27 cellular contexts compared by ENCODE assay signal in genomic region chr5:120985526-120985925, GRCh38.
"Had no signal": no experiment of that assay in that cellular context is flagged by ENCODE, and none has a peak within 500 bp of the region (broad histone marks: within the 10 kb centered on the region; RNA-seq: fewer than 3 reads in every experiment).

No MANE protein-coding gene starts in this region.

- H3K27me3 ChIP-seq: colonic mucosa, esophagus squamous epithelium, gastrocnemius medialis had no signal

- H3K27me3 Mint-ChIP-seq: dendritic cell treated with granulocyte-macrophage colony-stimulating factor and Interleukin-4, amounts not matched to agents 40 ng/mL and 50 ng/mL, for 4 days; effector memory CD8-positive, alpha-beta T cell; naive B cell had no signal

- H3K4me1 Mint-ChIP-seq: naive B cell had no signal

- H3K4me1 ChIP-seq: colonic mucosa, esophagus squamous epithelium, gastrocnemius medialis, heart right ventricle, left ventricle myocardium inferior, lower lobe of right lung had no signal

- ATAC-seq: effector memory CD8-positive, alpha-beta T cell; esophagus mucosa; gastrocnemius medialis; heart right ventricle; left cardiac atrium; lower lobe of right lung; mucosa of descending colon had no signal

- H3K36me3 Mint-ChIP-seq: mesothelial cell of epicardium, naive B cell had no signal

- H3K27ac Mint-ChIP-seq: dendritic cell treated with granulocyte-macrophage colony-stimulating factor and Interleukin-4, amounts not matched to agents 40 ng/mL and 50 ng/mL, for 4 days; effector memory CD8-positive, alpha-beta T cell; endodermal cell; mesothelial cell of epicardium; naive B cell had no signal

- H3K4me3 Mint-ChIP-seq: dendritic cell treated with granulocyte-macrophage colony-stimulating factor and Interleukin-4, amounts not matched to agents 40 ng/mL and 50 ng/mL, for 4 days; effector memory CD8-positive, alpha-beta T cell; endodermal cell; mesothelial cell of epicardium; naive B cell had no signal

- H3K9me3 Mint-ChIP-seq: dendritic cell treated with granulocyte-macrophage colony-stimulating factor and Interleukin-4, amounts not matched to agents 40 ng/mL and 50 ng/mL, for 4 days; endodermal cell; mesothelial cell of epicardium; naive B cell had no signal

- H3K36me3 ChIP-seq: colonic mucosa, esophagus squamous epithelium, gastrocnemius medialis, heart right ventricle, left ventricle myocardium inferior, lower lobe of right lung had no signal

- FAIRE-seq: endometrium, islet of Langerhans, keratinocyte had no signal

- H3K27ac ChIP-seq: colonic mucosa, epithelial cell of prostate, esophagus squamous epithelium, gastrocnemius medialis, heart right ventricle, left ventricle myocardium inferior, lower lobe of right lung had no signal

- DNase-seq: colonic mucosa; cortex of kidney; effector CD8-positive, alpha-beta T cell; effector memory CD8-positive, alpha-beta T cell; endodermal cell; erythroblast; esophagus squamous epithelium; foreskin fibroblast; foreskin melanocyte; gastrocnemius medialis; glutamatergic neuron; head of caudate nucleus; heart right ventricle; hippocampal formation; left cardiac atrium; left ventricle myocardium inferior; lower lobe of right lung; mesenchymal stem cell; mucosa of descending colon; naive B cell had no signal

- H3K4me3 ChIP-seq: colonic mucosa, esophagus squamous epithelium, gastrocnemius medialis, heart right ventricle, left ventricle myocardium inferior, lower lobe of right lung, mucosa of descending colon had no signal

- H3K9me3 ChIP-seq: colonic mucosa, esophagus squamous epithelium, gastrocnemius medialis, heart right ventricle, left ventricle myocardium inferior, lower lobe of right lung, mucosa of descending colon had no signal
